In the genomic region with DNA sequence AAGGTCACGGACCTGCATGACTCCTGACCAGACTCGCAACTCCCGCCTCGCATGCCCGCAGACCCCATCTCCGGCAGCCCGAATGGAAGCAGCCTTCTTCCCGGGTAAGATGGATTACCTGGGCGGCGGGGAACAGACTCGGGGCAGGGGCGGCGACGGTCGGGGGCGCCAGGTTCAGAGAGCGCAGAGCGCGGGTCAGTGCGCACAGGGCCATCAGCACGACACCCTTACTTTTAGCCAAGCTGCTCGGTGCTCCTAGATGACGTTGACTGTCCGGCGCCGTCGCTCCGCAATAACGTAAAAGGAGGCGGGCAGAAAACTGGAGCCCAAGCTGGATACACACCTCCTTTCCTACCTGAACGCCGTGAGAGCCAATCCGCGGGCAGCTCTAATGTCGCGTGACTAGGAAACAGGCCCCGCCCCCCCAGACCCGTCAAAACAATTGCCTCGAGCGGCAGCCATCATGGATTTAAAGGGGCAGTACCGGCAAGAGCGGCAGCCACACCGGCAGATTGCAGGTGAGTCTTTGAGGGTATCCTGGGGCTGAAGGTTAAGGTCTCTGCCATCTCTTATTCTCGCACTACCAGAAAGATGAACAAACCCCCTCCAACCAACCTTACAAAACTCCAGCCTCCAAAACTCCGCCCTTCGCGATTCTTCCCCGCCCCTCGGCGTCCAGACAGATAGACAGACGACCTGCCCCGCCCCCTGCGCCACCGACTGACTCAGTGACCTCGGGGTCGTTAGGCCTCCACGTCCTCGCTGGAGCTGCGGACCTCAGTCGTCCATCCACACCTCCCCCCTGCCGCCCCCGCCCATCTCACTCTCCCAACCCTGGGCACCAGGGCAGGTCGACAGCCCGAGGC, we compare ENCODE assay signal across 8 cellular contexts. TPM values are rescaled to one million over a fixed set of nuclear protein-coding genes. Genes with fewer than 3 reads are reported as not detected.
DNase-seq lines count a peak whose midpoint lies in the region; ATAC-seq lines count a peak whose summit lies in the region.

A gene (plus strand): TSS at position 464 of the 866 bp plus-strand sequence. CDS start 1,705 bp downstream, outside the sequence.
A gene (minus strand): TSS at position 267 of the 866 bp plus-strand sequence. CDS start 53 bp downstream, at position 214.

- H3K4me1 ChIP-seq in BLaER1, result peaks cover 32% of the 10 kb centered on the region

- peaks cover 54% of the 10 kb centered on the region for H3K36me3 ChIP-seq in BLaER1

- peak within 1 kb of the TSS; percentile 92 for H3K9ac ChIP-seq in BLaER1

- H3K27me3 Mint-ChIP-seq in dendritic cell treated with granulocyte-macrophage colony-stimulating factor and Interleukin-4, amounts not matched to agents 40 ng/mL and 50 ng/mL, for 4 days, result no peaks in the 10 kb centered on the region

- H3K9me3 Mint-ChIP-seq in dendritic cell treated with granulocyte-macrophage colony-stimulating factor and Interleukin-4, amounts not matched to agents 40 ng/mL and 50 ng/mL, for 4 days, result no peaks in the 10 kb centered on the region

- H3K27me3 ChIP-seq in BLaER1, result no peaks in the 10 kb centered on the region

- H3K36me3 Mint-ChIP-seq in dendritic cell treated with granulocyte-macrophage colony-stimulating factor and Interleukin-4, amounts not matched to agents 40 ng/mL and 50 ng/mL, for 4 days (ENCODE audit: low read depth), result peaks cover 48% of the 10 kb centered on the region

- H3K27ac ChIP-seq in BLaER1, result peak within 1 kb of the TSS; percentile 93

- intact Hi-C loops in dendritic cell treated with granulocyte-macrophage colony-stimulating factor and Interleukin-4, amounts not matched to agents 40 ng/mL and 50 ng/mL, for 4 days (cut with micrococcal nuclease), result loop anchor here (1.0 to 10.0 kb wide), 3 partner anchors 45 to 115 kb away; a partner anchor contains a TSS

- H3K27ac Mint-ChIP-seq in dendritic cell treated with granulocyte-macrophage colony-stimulating factor and Interleukin-4, amounts not matched to agents 40 ng/mL and 50 ng/mL, for 4 days, result peak within 1 kb of the TSS; percentile 97

- DNase-seq in NCI-H69 (lab: John Stamatoyannopoulos, UW) (peak; percentile 100), left lobe of liver (ENCODE audit: low spot score) (peak; percentile 100)
- peak; percentile 98 for DNase-seq in activated CD4-positive, alpha-beta T cell treated with anti-CD3 and anti-CD28 coated beads, Interleukin-2, amount 50 U/mL, for 1 hour
- peak; percentile 94 for DNase-seq in stimulated activated CD4-positive, alpha-beta T cell treated with anti-CD3 and anti-CD28 coated beads, Interleukin-2, amount 100 ng/mL, for 4 hours (ENCODE audit: low read depth)

- peak within 1 kb of the TSS; percentile 91 for H3K4me3 Mint-ChIP-seq in dendritic cell treated with granulocyte-macrophage colony-stimulating factor and Interleukin-4, amounts not matched to agents 40 ng/mL and 50 ng/mL, for 4 days

- ATAC-seq in GM19328 (IDR thresholded peaks at IDR 0.05; ENCODE audit: unreplicated experiment) (peak; percentile 94), HG03520 (IDR thresholded peaks at IDR 0.05; ENCODE audit: unreplicated experiment) (peak; percentile 83), left lobe of liver (peak; percentile 85)

- H3K4me1 Mint-ChIP-seq in dendritic cell treated with granulocyte-macrophage colony-stimulating factor and Interleukin-4, amounts not matched to agents 40 ng/mL and 50 ng/mL, for 4 days (ENCODE audit: low read depth), result peaks cover 29% of the 10 kb centered on the region

- H3K9me3 ChIP-seq in BLaER1, result no peaks in the 10 kb centered on the region

- H3K4me3 ChIP-seq in BLaER1, result peak within 1 kb of the TSS; percentile 97

- H4K20me1 ChIP-seq in BLaER1, result no peaks in the 10 kb centered on the region

- peak within 1 kb of the TSS; percentile 98 for H3K4me2 ChIP-seq in BLaER1

RNA-seq across cellular contexts. Expression of the first gene that starts in this region (rescaled TPM):
- 141 TPM for total RNA-seq in left lobe of liver

RNA-seq across cellular contexts. Expression of the second gene that starts in this region (rescaled TPM):
- total RNA-seq in left lobe of liver, result 71.8 TPM

Comparison
In these comparisons a context has a peak if more than half of its experiments do, and no peak if none do; other contexts are left out.
1. Peak in every context shown above with its lines: DNase-seq, ATAC-seq, H3K4me3 ChIP-seq and H3K27ac ChIP-seq.